Comparison of ENCODE assay signal across 20 cellular contexts in the genomic region with DNA sequence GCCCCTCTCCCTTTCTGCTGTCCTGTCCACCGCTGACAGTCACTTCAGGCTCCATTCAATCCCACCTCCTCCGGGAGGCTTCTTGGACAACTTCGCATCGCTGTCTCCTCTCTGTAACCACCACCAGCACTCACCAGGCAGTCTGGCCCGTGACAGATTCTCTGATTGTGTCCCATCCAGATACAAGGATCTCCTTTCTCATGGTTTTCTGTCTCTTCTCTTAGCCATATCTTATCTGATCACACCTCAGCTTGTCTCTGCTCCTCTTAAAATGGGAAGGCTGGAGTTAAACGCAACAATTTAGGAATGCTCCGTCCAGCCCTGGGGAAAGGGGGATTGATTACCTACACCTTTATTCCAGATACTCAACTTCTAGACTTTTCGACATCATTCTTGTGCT. TPM values are rescaled to one million over a fixed set of nuclear protein-coding genes. Genes with fewer than 3 reads are reported as not detected.
DNase-seq lines count a peak whose midpoint lies in the region; ATAC-seq and TF ChIP-seq lines count a peak whose summit lies in the region.
"Had no signal": no experiment of that assay in that cellular context is flagged by ENCODE, and none has a peak within 500 bp of the region (broad histone marks: within the 10 kb centered on the region; RNA-seq: fewer than 3 reads in every experiment).

No MANE protein-coding gene starts in this region.

- H3K4me1 ChIP-seq in right atrium auricular region, result peaks cover 0 to 45% of the 10 kb centered on the region in 2 donors
- H3K4me1 ChIP-seq in neuronal stem cell (ENCODE audit: control insufficient read depth in 2 of 2, insufficient read depth in 1 of 2, low read depth in 1 of 2, low read length in 2 of 2), result peaks cover 0 to 3% of the 10 kb centered on the region in 2 donors
- peaks cover 0 to 14% (median 10%) of the 10 kb centered on the region in 4 donors for H3K4me1 ChIP-seq in upper lobe of left lung
- peaks cover 17% of the 10 kb centered on the region for H3K4me1 ChIP-seq in mucosa of descending colon (ENCODE audit: low read depth)
- H3K4me1 ChIP-seq: BLaER1 had no signal

- H3K36me3 ChIP-seq in right atrium auricular region (peaks cover 11% of the 10 kb centered on the region), neuronal stem cell (replicated peaks in 1 of 2; ENCODE audit: control insufficient read depth in 2 of 2, insufficient read depth in 2 of 2, low read length in 2 of 2) (no peaks in the 10 kb centered on the region), upper lobe of left lung (no peaks in the 10 kb centered on the region), mucosa of descending colon (ENCODE audit: low read depth) (no peaks in the 10 kb centered on the region)
- H3K36me3 ChIP-seq: BLaER1 had no signal

- no peak overlapping the region for H2BK5ac ChIP-seq in neuronal stem cell (ENCODE audit: low read length)

- no peak overlapping the region for H3K23ac ChIP-seq in neuronal stem cell (ENCODE audit: low read depth, low read length, poor library complexity)

- no peak overlapping the region for H3K18ac ChIP-seq in neuronal stem cell (ENCODE audit: low read length)

- TF ChIP-seq CTCF in right atrium auricular region (IDR thresholded peaks at IDR 0.05) (no peak), upper lobe of left lung (IDR thresholded peaks at IDR 0.05) (no peak), mucosa of descending colon (IDR thresholded peaks at IDR 0.05) (no peak)

- no peak overlapping the region for H3K4ac ChIP-seq in neuronal stem cell (ENCODE audit: low read length)

- H3K9ac ChIP-seq in neuronal stem cell (ENCODE audit: low read depth, low read length, poor library complexity), result no peak overlapping the region
- H3K9ac ChIP-seq: BLaER1, KMS-11 had no signal

- H3K9me3 ChIP-seq in right atrium auricular region (no peaks in the 10 kb centered on the region), neuronal stem cell (replicated peaks in 1 of 2; ENCODE audit: control insufficient read depth in 2 of 2, insufficient read depth in 1 of 2, low read depth in 1 of 2, low read length in 2 of 2) (no peaks in the 10 kb centered on the region), upper lobe of left lung (no peaks in the 10 kb centered on the region), mucosa of descending colon (no peaks in the 10 kb centered on the region)
- H3K9me3 ChIP-seq: A549, BLaER1 had no signal

- H2AFZ ChIP-seq in neuronal stem cell (ENCODE audit: low read length), result no peak overlapping the region

- peak overlapping the region; percentile 8 for H2BK12ac ChIP-seq in neuronal stem cell (ENCODE audit: low read length)

- H4K8ac ChIP-seq in neuronal stem cell (ENCODE audit: low read depth, low read length), result no peak overlapping the region

- TF ChIP-seq EP300 in upper lobe of left lung (IDR thresholded peaks at IDR 0.05), result no peak

- H3K14ac ChIP-seq in neuronal stem cell (ENCODE audit: low read length), result no peak overlapping the region

- no peak overlapping the region for H3K4me2 ChIP-seq in neuronal stem cell (ENCODE audit: insufficient read depth, low read length, poor library complexity, severe bottlenecking)
- H3K4me2 ChIP-seq: A549, BLaER1, KMS-11 had no signal

- no peak overlapping the region for H3K4me3 ChIP-seq in right atrium auricular region
- no peak overlapping the region for H3K4me3 ChIP-seq in neuronal stem cell (ENCODE audit: low read length in 2 of 2)
- no peak overlapping the region for H3K4me3 ChIP-seq in upper lobe of left lung
- H3K4me3 ChIP-seq in mucosa of descending colon, result no peak overlapping the region
- H3K4me3 ChIP-seq: A549, BLaER1 had no signal

- H3K27ac ChIP-seq in right atrium auricular region (peak overlapping the region; percentile 80 to 93), neuronal stem cell (replicated peaks; ENCODE audit: low read length) (no peak overlapping the region), upper lobe of left lung (no peak overlapping the region)
- H3K27ac ChIP-seq: A549, BLaER1, KMS-11 had no signal

- no peak overlapping the region for H2AK5ac ChIP-seq in neuronal stem cell (ENCODE audit: low read depth, low read length)

- no peak overlapping the region for H4K91ac ChIP-seq in neuronal stem cell (ENCODE audit: low read depth, low read length, poor library complexity)

- no CpG with 5 or more reads among the region's 8 CpGs for WGBS in neuronal stem cell (ENCODE audit: extremely low coverage in 2 of 2, insufficient read length in 2 of 2, insufficient replicate concordance in 1 of 2), 2 donors
- WGBS in upper lobe of left lung, 2 donors, result 78 to 81% methylated on average over 8 of the region's 8 CpGs

- no peak overlapping the region for H2BK120ac ChIP-seq in neuronal stem cell (ENCODE audit: low read depth, low read length)

- H3K27me3 ChIP-seq in right atrium auricular region, result no peaks in the 10 kb centered on the region
- H3K27me3 ChIP-seq in neuronal stem cell (ENCODE audit: control insufficient read depth in 3 of 3, insufficient read depth in 3 of 3, low read depth in 1 of 3, low read length in 3 of 3), result no peaks in the 10 kb centered on the region
- H3K27me3 ChIP-seq in upper lobe of left lung, result no peaks in the 10 kb centered on the region
- H3K27me3 ChIP-seq: BLaER1 had no signal

- H3K79me1 ChIP-seq in neuronal stem cell (ENCODE audit: low read depth, low read length), result no peaks in the 10 kb centered on the region

- no peak overlapping the region for H2BK15ac ChIP-seq in neuronal stem cell (ENCODE audit: low read length)

- intact Hi-C loops in cardiac septum (cut with DNase I), result loop anchor here (10.0 kb wide), 1 partner anchor 368 kb away; no protein-coding TSS in a partner anchor
- intact Hi-C loops in mucosa of descending colon (cut with DNase I, micrococcal nuclease), result no loop called here

- DNase-seq in right atrium auricular region (ENCODE audit: low spot score) (no peak), cardiac septum (ENCODE audit: low spot score) (no peak), ecto neural progenitor cell (ENCODE audit: low spot score) (peak; percentile 28), neuronal stem cell (ENCODE audit: low spot score) (no peak), AG08396 (ENCODE audit: low spot score) (no peak), upper lobe of left lung (no peak), mucosa of descending colon (no peak)
- DNase-seq: CD8-positive, alpha-beta T cell; HFFc6; MV-4-11; NCI-H1417 treated with DMSO at 0.1 percent for 48 hours; NCI-H187 treated with DMSO at 0.1 percent for 48 hours; NCI-H226; NCI-H524; NCI-H82; OCI-M1; SHP77 treated with DMSO at 0.1 percent for 48 hours had no signal

- no peak for TF ChIP-seq POLR2A in upper lobe of left lung (IDR thresholded peaks at IDR 0.05)

- no peak for ATAC-seq in upper lobe of left lung (ENCODE audit: low FRiP score in 2 of 2)
- ATAC-seq in mucosa of descending colon, result no peak
- ATAC-seq: A549; CD8-positive, alpha-beta T cell had no signal

RNA-seq across cellular contexts. Expression of gene ARHGAP44, which starts 56.9 kb away (rescaled TPM):
- total RNA-seq in right atrium auricular region, result 10 to 100 TPM in 1 of 2 donors, 1 to 10 TPM in 1; 7.8 to 12.2 TPM
- total RNA-seq in cardiac septum, result 8.3 TPM
- polyA plus RNA-seq in neuronal stem cell (2013, experiment 1 of 2), result 6.8 TPM
- polyA plus RNA-seq in neuronal stem cell (2013, experiment 2 of 2), result 6.9 TPM
- total RNA-seq in upper lobe of left lung, result 10 to 100 TPM; 36.3 to 56.4 (median 41.8) TPM
- total RNA-seq in mucosa of descending colon, result 10 to 100 TPM; 34.4 to 92.3 (median 52.0) TPM
- total RNA-seq: CD8-positive, alpha-beta T cell had no signal

Comparison
In these comparisons a context has a peak if more than half of its experiments do, and no peak if none do; other contexts are left out.
1. H3K27ac ChIP-seq: peak in right atrium auricular region (2 of 2); none in neuronal stem cell (single experiment) and upper lobe of left lung (0 of 4).